In genomic region chr1:231584117-231584516, GRCh38 we compare ENCODE assay signal across 9 cellular contexts. TPM values are rescaled to one million over a fixed set of nuclear protein-coding genes. Genes with fewer than 3 reads are reported as not detected.
A peak's percentile ranks its signal among the peaks of the same experiment; 100 is the strongest.
DNase-seq lines count a peak whose midpoint lies in the region; ATAC-seq and TF ChIP-seq lines count a peak whose summit lies in the region.
"Had no signal": no experiment of that assay in that cellular context is flagged by ENCODE, and none has a peak within 500 bp of the region (broad histone marks: within the 10 kb centered on the region; RNA-seq: fewer than 3 reads in every experiment).

No MANE protein-coding gene starts in this region.

- peak overlapping the region; percentile 30 for H3K27ac ChIP-seq in brain microvascular endothelial cell
- H3K27ac ChIP-seq: BLaER1 had no signal

- in situ Hi-C loops in brain microvascular endothelial cell (cut with HindIII; ENCODE audit: low pct_ligation_motif_present, low sequenced_read_pairs): no loop called here

- ATAC-seq in HG03469 (IDR thresholded peaks at IDR 0.05; ENCODE audit: unreplicated experiment): no peak

- no peaks in the 10 kb centered on the region for H3K27me3 ChIP-seq in brain microvascular endothelial cell (replicated peaks)
- H3K27me3 ChIP-seq: BLaER1 had no signal

- no peaks in the 10 kb centered on the region for H3K36me3 ChIP-seq in brain microvascular endothelial cell (replicated peaks)
- H3K36me3 ChIP-seq: BLaER1 had no signal

- DNase-seq in NCI-H2196 (lab: John Stamatoyannopoulos, UW; ENCODE audit: unreplicated experiment): peak; percentile 18
- no peak for DNase-seq in NCI-H2196 treated with DMSO at 0.1 percent for 48 hours (lab: John Stamatoyannopoulos, UW; ENCODE audit: unreplicated experiment)
- peak; percentile 20 for DNase-seq in NCI-H146 treated with DMSO at 0.1 percent for 48 hours (lab: John Stamatoyannopoulos, UW; ENCODE audit: unreplicated experiment)
- peak; percentile 85 for DNase-seq in brain microvascular endothelial cell
- DNase-seq in pulmonary artery endothelial cell (ENCODE audit: low read depth, low spot score): peak; percentile 81
- no peak for DNase-seq in GOT3 (lab: John Stamatoyannopoulos, UW)
- DNase-seq in ecto neural progenitor cell (ENCODE audit: low spot score): no peak

- H3K4me3 ChIP-seq in brain microvascular endothelial cell (ENCODE audit: low read depth, low read length): no peak overlapping the region
- H3K4me3 ChIP-seq: BLaER1 had no signal

- TF ChIP-seq CTCF in brain microvascular endothelial cell (IDR thresholded peaks at IDR 0.05; ENCODE audit: low read depth, low read length, missing control alignments): peak; percentile 39

RNA-seq across cellular contexts. Expression of gene DISC1, which starts 42.5 kb away (rescaled TPM):
- 10.1 and 10.9 TPM in 2 replicates for total RNA-seq in pulmonary artery endothelial cell

RNA-seq across cellular contexts. Expression of gene TSNAX, which starts 55.6 kb away (rescaled TPM):
- 28.5 and 36.9 TPM in 2 replicates for total RNA-seq in pulmonary artery endothelial cell

Comparison
In these comparisons a context has a peak if more than half of its experiments do, and no peak if none do; other contexts are left out.
1. DNase-seq: peak in NCI-H2196 (single experiment), NCI-H146 treated with DMSO at 0.1 percent for 48 hours (single experiment), brain microvascular endothelial cell (single experiment) and pulmonary artery endothelial cell (single experiment); none in NCI-H2196 treated with DMSO at 0.1 percent for 48 hours (single experiment), GOT3 (single experiment) and ecto neural progenitor cell (single experiment).